8 cellular contexts compared by ENCODE assay signal in the genomic region with DNA sequence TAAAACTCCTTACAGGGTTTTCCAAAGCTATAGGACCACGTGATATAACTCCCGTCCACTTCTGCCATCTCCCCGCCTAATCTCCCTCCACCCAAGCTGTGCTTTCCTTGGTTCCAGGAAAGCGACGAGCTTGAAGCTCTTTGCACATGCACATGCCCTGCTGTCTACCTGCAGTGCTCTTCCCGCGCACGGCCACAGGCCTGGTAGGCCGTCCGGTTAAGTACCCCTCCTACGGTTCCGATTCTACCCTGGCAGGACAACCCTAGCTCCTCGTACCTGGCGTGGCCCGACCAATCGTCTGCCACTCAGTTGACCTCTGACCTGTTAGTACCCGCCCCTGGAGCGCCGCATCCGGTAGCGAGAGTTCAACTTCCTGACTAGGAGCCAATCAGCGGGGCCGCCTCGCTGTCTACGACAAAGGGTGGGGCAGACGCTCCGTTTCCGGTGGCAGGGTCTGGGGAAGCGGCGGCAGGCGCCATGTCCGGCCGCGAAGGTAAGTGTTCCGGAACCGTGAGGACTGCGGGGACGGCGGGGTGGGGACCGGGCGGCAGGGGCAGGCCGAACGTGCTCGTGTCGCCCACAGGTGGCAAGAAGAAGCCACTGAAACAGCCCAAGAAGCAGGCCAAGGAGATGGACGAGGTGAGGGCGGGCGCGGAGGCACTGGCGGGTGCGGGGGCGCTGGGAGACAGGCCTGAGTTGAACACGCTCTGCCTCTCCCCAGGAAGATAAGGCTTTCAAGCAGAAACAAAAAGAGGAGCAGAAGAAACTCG. TPM values are rescaled to one million over a fixed set of nuclear protein-coding genes. Genes with fewer than 3 reads are reported as not detected.
A peak's percentile ranks its signal among the peaks of the same experiment; 100 is the strongest.
DNase-seq lines count a peak whose midpoint lies in the region; ATAC-seq, FAIRE-seq and TF ChIP-seq lines count a peak whose summit lies in the region.

A gene with protein sequence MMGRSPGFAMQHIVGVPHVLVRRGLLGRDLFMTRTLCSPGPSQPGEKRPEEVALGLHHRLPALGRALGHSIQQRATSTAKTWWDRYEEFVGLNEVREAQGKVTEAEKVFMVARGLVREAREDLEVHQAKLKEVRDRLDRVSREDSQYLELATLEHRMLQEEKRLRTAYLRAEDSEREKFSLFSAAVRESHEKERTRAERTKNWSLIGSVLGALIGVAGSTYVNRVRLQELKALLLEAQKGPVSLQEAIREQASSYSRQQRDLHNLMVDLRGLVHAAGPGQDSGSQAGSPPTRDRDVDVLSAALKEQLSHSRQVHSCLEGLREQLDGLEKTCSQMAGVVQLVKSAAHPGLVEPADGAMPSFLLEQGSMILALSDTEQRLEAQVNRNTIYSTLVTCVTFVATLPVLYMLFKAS (minus strand): TSS at position 300 of the 770 bp plus-strand sequence. CDS start 4,991 bp downstream, outside the sequence.
A gene (plus strand): TSS at position 438 of the 770 bp plus-strand sequence. CDS start 40 bp downstream, at position 478.

- DNase-seq in BE2C = peak; percentile 94
- peak; percentile 95 for DNase-seq in GM19239 (ENCODE audit: insufficient read length, low spot score)
- peak; percentile 86 for DNase-seq in NCI-H524 treated with DMSO at 0.1 percent for 48 hours (lab: John Stamatoyannopoulos, UW)
- DNase-seq in activated CD4-positive, alpha-beta T cell treated with anti-CD3 and anti-CD28 coated beads for 4 hours = peak; percentile 98
- DNase-seq in kidney epithelial cell (ENCODE audit: low read depth) = peak; percentile 88
- peak; percentile 99 for DNase-seq in stimulated activated CD4-positive, alpha-beta T cell treated with anti-CD3 and anti-CD28 coated beads, Interleukin-15, amount 100 ng/mL, for 48 hours (ENCODE audit: low read depth in 2 of 2)

- no peaks in the 10 kb centered on the region for H3K4me1 ChIP-seq in BE2C

- H3K4me3 ChIP-seq in BE2C (ENCODE audit: low read depth, low read length) (peak within 1 kb of the TSS; percentile 84), kidney epithelial cell (ENCODE audit: low read depth, low read length) (peak within 1 kb of the TSS; percentile 84)

- H3K27me3 ChIP-seq in BE2C (no peaks in the 10 kb centered on the region), kidney epithelial cell (ENCODE audit: control insufficient read depth, insufficient read depth, low read length) (no peaks in the 10 kb centered on the region)

- peak; percentile 90 for ATAC-seq in HG03457 (IDR thresholded peaks at IDR 0.05; ENCODE audit: unreplicated experiment)

- TF ChIP-seq CTCF in BE2C (IDR thresholded peaks at IDR 0.05; ENCODE audit: low read depth, low read length) (no peak), kidney epithelial cell (IDR thresholded peaks at IDR 0.05; ENCODE audit: insufficient read depth, low read length, poor library complexity, severe bottlenecking) (no peak)

- no peaks in the 10 kb centered on the region for H3K9me3 ChIP-seq in BE2C

- peak; percentile 99 for FAIRE-seq in GM19239 (lab: Jason Lieb, UNC)

- H3K27ac ChIP-seq in cingulate gyrus (ENCODE audit: low read depth, low read length) = peak within 1 kb of the TSS; percentile 85

- no peaks in the 10 kb centered on the region; the same call in 1 of the 2 replicates for H3K36me3 ChIP-seq in BE2C
- H3K36me3 ChIP-seq in kidney epithelial cell (ENCODE audit: control insufficient read depth, insufficient read depth, low read length) = no peaks in the 10 kb centered on the region

RNA-seq across cellular contexts. Expression of the first gene that starts in this region (rescaled TPM):
- polyA plus RNA-seq in BE2C (2012; ENCODE audit: insufficient read depth, insufficient read length, low read depth) = 33.3 TPM
- total RNA-seq in kidney epithelial cell = 39.2 and 46.4 TPM in 2 replicates

RNA-seq across cellular contexts. Expression of the second gene that starts in this region (rescaled TPM):
- polyA plus RNA-seq in BE2C (2012; ENCODE audit: insufficient read depth, insufficient read length, low read depth) = 249 TPM
- 374 and 462 TPM in 2 replicates for total RNA-seq in kidney epithelial cell

Comparison
In these comparisons a context has a peak if more than half of its experiments do, and no peak if none do; other contexts are left out.
1. Peak in every context shown above with its lines: DNase-seq, ATAC-seq, H3K4me3 ChIP-seq and H3K27ac ChIP-seq.